In genomic region chr4:21126113-21126512, GRCh38 we compare ENCODE assay signal across 15 cellular contexts.
DNase-seq lines count a peak whose midpoint lies in the region; ATAC-seq and TF ChIP-seq lines count a peak whose summit lies in the region.
"Had no signal": no experiment of that assay in that cellular context is flagged by ENCODE, and none has a peak within 500 bp of the region (broad histone marks: within the 10 kb centered on the region; RNA-seq: fewer than 3 reads in every experiment).

No MANE protein-coding gene starts in this region.

- intact Hi-C loops in sigmoid colon (cut with DNase I): loop anchor here (5.0 kb wide), 2 partner anchors 144 to 164 kb away; no protein-coding TSS in a partner anchor

- no peak for TF ChIP-seq POLR2A in sigmoid colon (IDR thresholded peaks at IDR 0.05)

- DNase-seq in NCI-H2227 (lab: John Stamatoyannopoulos, UW; ENCODE audit: unreplicated experiment) (peak; percentile 85), NCI-H69 (lab: John Stamatoyannopoulos, UW) (peak; percentile 47), sigmoid colon (no peak), NOMO-1 (lab: John Stamatoyannopoulos, UW; ENCODE audit: unreplicated experiment in 2 of 2) (no peak)
- DNase-seq in effector memory CD4-positive, alpha-beta T cell: no peak
- DNase-seq: C1 segment of cervical spinal cord; Calu3; CD4-positive, alpha-beta memory T cell; COR-L47; DMS153; DND-41; GOT3; HFFc6 had no signal

- no peaks in the 10 kb centered on the region for H3K36me3 ChIP-seq in sigmoid colon
- H3K36me3 ChIP-seq in effector memory CD4-positive, alpha-beta T cell (ENCODE audit: control insufficient read depth, insufficient read depth, low read length): no peaks in the 10 kb centered on the region
- H3K36me3 ChIP-seq: HAP-1 had no signal

- TF ChIP-seq CTCF in sigmoid colon (IDR thresholded peaks at IDR 0.05): no peak

- no peak for TF ChIP-seq EP300 in sigmoid colon (IDR thresholded peaks at IDR 0.05)

- H3K4me3 ChIP-seq in sigmoid colon: no peak overlapping the region
- no peak overlapping the region for H3K4me3 ChIP-seq in effector memory CD4-positive, alpha-beta T cell (ENCODE audit: insufficient read depth, low read depth, low read length, poor library complexity, severe bottlenecking)
- H3K4me3 ChIP-seq: HAP-1 had no signal

- H3K4me1 ChIP-seq in sigmoid colon: peaks cover 0 to 34% (median 19%) of the 10 kb centered on the region in 4 donors
- H3K4me1 ChIP-seq in effector memory CD4-positive, alpha-beta T cell (ENCODE audit: control insufficient read depth, insufficient read depth, low read length, poor library complexity, severe bottlenecking): no peaks in the 10 kb centered on the region
- H3K4me1 ChIP-seq: HAP-1 had no signal

- peaks cover 0 to 4% (median 2%) of the 10 kb centered on the region in 4 donors for H3K9me3 ChIP-seq in sigmoid colon
- no peaks in the 10 kb centered on the region for H3K9me3 ChIP-seq in effector memory CD4-positive, alpha-beta T cell (ENCODE audit: control insufficient read depth, low read length)
- H3K9me3 ChIP-seq: HAP-1 had no signal

- no peak for ATAC-seq in GM18870 (IDR thresholded peaks at IDR 0.05; ENCODE audit: unreplicated experiment)

- no peaks in the 10 kb centered on the region for H3K27me3 ChIP-seq in sigmoid colon
- H3K27me3 ChIP-seq in effector memory CD4-positive, alpha-beta T cell (replicated peaks; ENCODE audit: control insufficient read depth, insufficient read depth, low read length, poor library complexity, severe bottlenecking): no peaks in the 10 kb centered on the region

- WGBS in sigmoid colon, 2 donors: 58 to 60% methylated on average over 3 of the region's 3 CpGs

- H3K27ac ChIP-seq in sigmoid colon: peak overlapping the region in 3 of 4 donors; percentile 40 to 70 (median 63)
- no peak overlapping the region for H3K27ac ChIP-seq in effector memory CD4-positive, alpha-beta T cell (ENCODE audit: insufficient read depth, low read length, poor library complexity, severe bottlenecking)

Comparison
In these comparisons a context has a peak if more than half of its experiments do, and no peak if none do; other contexts are left out.
1. DNase-seq: peak in NCI-H2227 (single experiment) and NCI-H69 (single experiment); none in sigmoid colon (single experiment), NOMO-1 (0 of 2) and effector memory CD4-positive, alpha-beta T cell (0 of 3).